3 cellular contexts compared by ENCODE assay signal in the genomic region with DNA sequence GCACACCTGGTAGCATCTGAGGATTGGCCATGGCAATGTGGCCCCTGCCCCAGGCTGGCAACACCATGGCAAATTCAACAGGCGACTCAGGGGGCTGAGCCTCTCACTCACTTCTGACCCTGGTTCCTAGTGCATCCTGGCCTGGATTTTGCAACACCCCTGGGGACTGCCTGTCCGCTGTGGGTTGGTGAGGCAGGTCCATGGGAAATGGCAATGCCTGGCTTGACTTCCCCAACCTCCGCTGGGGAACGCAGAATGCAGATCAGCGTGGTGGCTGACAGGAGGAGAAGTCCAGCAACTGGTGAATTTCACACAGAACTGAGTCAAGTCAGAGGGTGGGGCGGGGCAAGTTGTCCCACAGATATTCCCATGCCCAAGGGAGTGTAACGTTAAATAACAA.
TF ChIP-seq lines count a peak whose summit lies in the region.

No MANE protein-coding gene starts in this region.

TF ChIP-seq in HEK293, 187 proteins besides CTCF, POLR2A, EP300 and RAD21:
- TF ChIP-seq, protein P1, sequence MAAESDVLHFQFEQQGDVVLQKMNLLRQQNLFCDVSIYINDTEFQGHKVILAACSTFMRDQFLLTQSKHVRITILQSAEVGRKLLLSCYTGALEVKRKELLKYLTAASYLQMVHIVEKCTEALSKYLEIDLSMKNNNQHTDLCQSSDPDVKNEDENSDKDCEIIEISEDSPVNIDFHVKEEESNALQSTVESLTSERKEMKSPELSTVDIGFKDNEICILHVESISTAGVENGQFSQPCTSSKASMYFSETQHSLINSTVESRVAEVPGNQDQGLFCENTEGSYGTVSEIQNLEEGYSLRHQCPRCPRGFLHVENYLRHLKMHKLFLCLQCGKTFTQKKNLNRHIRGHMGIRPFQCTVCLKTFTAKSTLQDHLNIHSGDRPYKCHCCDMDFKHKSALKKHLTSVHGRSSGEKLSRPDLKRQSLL (tag by site-specific recombination; IDR thresholded peaks at IDR 0.05) = no peak
- TF ChIP-seq SCRT2 (tag by site-specific recombination; IDR thresholded peaks at IDR 0.05) = peak; percentile 77

TF ChIP-seq in SK-N-SH treated with all-trans-retinoic acid at 6 μM for 48 hours, 23 proteins besides CTCF, POLR2A, EP300 and RAD21:
- no peak for TF ChIP-seq ZFP30 (CRISPR knock-in tag; IDR thresholded peaks at IDR 0.05)
- no peak for TF ChIP-seq ZNF8 (CRISPR knock-in tag; IDR thresholded peaks at IDR 0.05)
- TF ChIP-seq PPARA (CRISPR knock-in tag; IDR thresholded peaks at IDR 0.05; ENCODE audit: borderline replicate concordance) = no peak
- no peak for TF ChIP-seq TOX (CRISPR knock-in tag; IDR thresholded peaks at IDR 0.05; ENCODE audit: borderline replicate concordance)
- TF ChIP-seq, protein P2, sequence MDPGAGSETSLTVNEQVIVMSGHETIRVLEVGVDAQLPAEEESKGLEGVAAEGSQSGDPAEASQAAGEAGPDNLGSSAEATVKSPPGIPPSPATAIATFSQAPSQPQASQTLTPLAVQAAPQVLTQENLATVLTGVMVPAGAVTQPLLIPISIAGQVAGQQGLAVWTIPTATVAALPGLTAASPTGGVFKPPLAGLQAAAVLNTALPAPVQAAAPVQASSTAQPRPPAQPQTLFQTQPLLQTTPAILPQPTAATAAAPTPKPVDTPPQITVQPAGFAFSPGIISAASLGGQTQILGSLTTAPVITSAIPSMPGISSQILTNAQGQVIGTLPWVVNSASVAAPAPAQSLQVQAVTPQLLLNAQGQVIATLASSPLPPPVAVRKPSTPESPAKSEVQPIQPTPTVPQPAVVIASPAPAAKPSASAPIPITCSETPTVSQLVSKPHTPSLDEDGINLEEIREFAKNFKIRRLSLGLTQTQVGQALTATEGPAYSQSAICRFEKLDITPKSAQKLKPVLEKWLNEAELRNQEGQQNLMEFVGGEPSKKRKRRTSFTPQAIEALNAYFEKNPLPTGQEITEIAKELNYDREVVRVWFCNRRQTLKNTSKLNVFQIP (CRISPR knock-in tag; IDR thresholded peaks at IDR 0.05; ENCODE audit: borderline replicate concordance, low read depth) = no peak
TF ChIP-seq in SK-N-SH treated with all-trans-retinoic acid at 6 μM for 48 hours: peak in this region for 0.

TF ChIP-seq in GM23338, 12 proteins besides CTCF, POLR2A, EP300 and RAD21:
- TF ChIP-seq, protein P3, sequence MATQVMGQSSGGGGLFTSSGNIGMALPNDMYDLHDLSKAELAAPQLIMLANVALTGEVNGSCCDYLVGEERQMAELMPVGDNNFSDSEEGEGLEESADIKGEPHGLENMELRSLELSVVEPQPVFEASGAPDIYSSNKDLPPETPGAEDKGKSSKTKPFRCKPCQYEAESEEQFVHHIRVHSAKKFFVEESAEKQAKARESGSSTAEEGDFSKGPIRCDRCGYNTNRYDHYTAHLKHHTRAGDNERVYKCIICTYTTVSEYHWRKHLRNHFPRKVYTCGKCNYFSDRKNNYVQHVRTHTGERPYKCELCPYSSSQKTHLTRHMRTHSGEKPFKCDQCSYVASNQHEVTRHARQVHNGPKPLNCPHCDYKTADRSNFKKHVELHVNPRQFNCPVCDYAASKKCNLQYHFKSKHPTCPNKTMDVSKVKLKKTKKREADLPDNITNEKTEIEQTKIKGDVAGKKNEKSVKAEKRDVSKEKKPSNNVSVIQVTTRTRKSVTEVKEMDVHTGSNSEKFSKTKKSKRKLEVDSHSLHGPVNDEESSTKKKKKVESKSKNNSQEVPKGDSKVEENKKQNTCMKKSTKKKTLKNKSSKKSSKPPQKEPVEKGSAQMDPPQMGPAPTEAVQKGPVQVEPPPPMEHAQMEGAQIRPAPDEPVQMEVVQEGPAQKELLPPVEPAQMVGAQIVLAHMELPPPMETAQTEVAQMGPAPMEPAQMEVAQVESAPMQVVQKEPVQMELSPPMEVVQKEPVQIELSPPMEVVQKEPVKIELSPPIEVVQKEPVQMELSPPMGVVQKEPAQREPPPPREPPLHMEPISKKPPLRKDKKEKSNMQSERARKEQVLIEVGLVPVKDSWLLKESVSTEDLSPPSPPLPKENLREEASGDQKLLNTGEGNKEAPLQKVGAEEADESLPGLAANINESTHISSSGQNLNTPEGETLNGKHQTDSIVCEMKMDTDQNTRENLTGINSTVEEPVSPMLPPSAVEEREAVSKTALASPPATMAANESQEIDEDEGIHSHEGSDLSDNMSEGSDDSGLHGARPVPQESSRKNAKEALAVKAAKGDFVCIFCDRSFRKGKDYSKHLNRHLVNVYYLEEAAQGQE (IDR thresholded peaks at IDR 0.05; ENCODE audit: unreplicated experiment) = no peak
TF ChIP-seq in GM23338: peak in this region for 0.
